In genomic region chr19:48963371-48964204, GRCh38 we compare ENCODE assay signal across 8 cellular contexts.
A peak's percentile ranks its signal among the peaks of the same experiment; 100 is the strongest.
DNase-seq lines count a peak whose midpoint lies in the region; TF ChIP-seq lines count a peak whose summit lies in the region.

No MANE protein-coding gene starts in this region.

- H3K4me3 ChIP-seq in HUES48 (ENCODE audit: low read depth, low read length), result peak overlapping the region; percentile 41
- 0 out of 2 replicates have a peak overlapping the region, but pooled peaks have one; percentile 2 for H3K4me3 ChIP-seq in WI38 (ENCODE audit: low read depth, low read length)

- H3K9me3 ChIP-seq in HUES48 (ENCODE audit: control insufficient read depth, insufficient read depth, low read length), result no peaks in the 10 kb centered on the region

- TF ChIP-seq CTCF in WI38 (IDR thresholded peaks at IDR 0.05; ENCODE audit: low read depth, low read length), result no peak

- DNase-seq in GF-D8 (lab: John Stamatoyannopoulos, UW), result peak; percentile 29
- DNase-seq in caudate nucleus (lab: John Stamatoyannopoulos, UW), result peak in 57 of 61 donors; percentile 6 to 82 (median 54)
- DNase-seq in islet precursor cell, result peak; percentile 92
- DNase-seq in stimulated activated CD4-positive, alpha-beta T cell treated with anti-CD3 and anti-CD28 coated beads, Interleukin-12 subunit alpha, Interleukin-12 subunit beta, amount 100 ng/mL, for 24 hours (ENCODE audit: low read depth in 2 of 2), result peak; percentile 51 to 59
- no peak for DNase-seq in KG1 (lab: John Stamatoyannopoulos, UW)
- no peak for DNase-seq in epidermal melanocyte (ENCODE audit: insufficient read length, low spot score)

- H3K27ac ChIP-seq in HUES48 (ENCODE audit: low read depth, low read length) (peak overlapping the region; percentile 86), caudate nucleus (ENCODE audit: low read depth, low read length) (peak overlapping the region; percentile 99)

- peaks cover 20% of the 10 kb centered on the region for H3K36me3 ChIP-seq in HUES48 (ENCODE audit: control insufficient read depth, insufficient read depth, low read length)

- H3K4me1 ChIP-seq in HUES48 (ENCODE audit: control insufficient read depth, insufficient read depth, low read length), result peaks cover 19% of the 10 kb centered on the region

- no peaks in the 10 kb centered on the region for H3K27me3 ChIP-seq in HUES48 (ENCODE audit: control insufficient read depth, insufficient read depth, low read length)

- H3K9ac ChIP-seq in HUES48 (ENCODE audit: low read depth, low read length), result peak overlapping the region; percentile 79

Comparison
In these comparisons a context has a peak if more than half of its experiments do, and no peak if none do; other contexts are left out.
1. DNase-seq: peak in GF-D8 (single experiment), caudate nucleus (57 of 61), islet precursor cell (single experiment) and stimulated activated CD4-positive, alpha-beta T cell treated with anti-CD3 and anti-CD28 coated beads, Interleukin-12 subunit alpha, Interleukin-12 subunit beta, amount 100 ng/mL, for 24 hours (2 of 2); none in KG1 (single experiment) and epidermal melanocyte (single experiment).